In genomic region chr11:120720760-120721159, GRCh38 we compare ENCODE assay signal across 29 cellular contexts.
"Had no signal": no experiment of that assay in that cellular context is flagged by ENCODE, and none has a peak within 500 bp of the region (broad histone marks: within the 10 kb centered on the region; RNA-seq: fewer than 3 reads in every experiment).

No MANE protein-coding gene starts in this region.

- H3K4me3 Mint-ChIP-seq: stimulated activated effector memory CD8-positive, alpha-beta T cell treated with anti-CD3 and anti-CD28 coated beads, Interleukin-12 subunit alpha, Interleukin-12 subunit beta, amount 100 ng/mL, for 72 hours; stimulated activated memory B cell treated with anti-CD40 and anti-IgM and Interleukin-4, amounts not matched to agents 10 μg/mL and 1 μg/mL and 100 μg/mL, for 72 hours; stimulated activated naive B cell treated with anti-CD40 and anti-IgM and Interleukin-4, amounts not matched to agents 10 μg/mL and 1 μg/mL and 100 μg/mL, for 72 hours; stimulated activated naive CD8-positive, alpha-beta T cell treated with anti-CD3 and anti-CD28 coated beads, Interleukin-15, amount 100 ng/mL, for 72 hours; stimulated activated naive CD8-positive, alpha-beta T cell treated with anti-CD3 and anti-CD28 coated beads, Interleukin-15, Interleukin-2, amounts not matched to agents 100 ng/mL and 50 ng/mL, for 24 hours; type B pancreatic cell had no signal

- DNase-seq: stimulated activated CD4-positive, alpha-beta T cell treated with anti-CD3 and anti-CD28 coated beads, Interleukin-2, amount 100 ng/mL, for 48 hours; stimulated activated CD4-positive, alpha-beta T cell treated with anti-CD3 and anti-CD28 coated beads, Interleukin-4, amount 100 ng/mL, for 1 hour; stimulated activated CD4-positive, alpha-beta T cell treated with anti-CD3 and anti-CD28 coated beads, Interleukin-4, amount 100 ng/mL, for 24 hours; stimulated activated CD4-positive, alpha-beta T cell treated with anti-CD3 and anti-CD28 coated beads, Interleukin-4, amount 100 ng/mL, for 4 hours; stimulated activated CD8-positive, alpha-beta memory T cell treated with anti-CD3 and anti-CD28 coated beads, Interleukin-4, amount 100 ng/mL, for 48 hours; stimulated activated naive B cell treated with anti-CD40 and anti-IgM and Interleukin-4, amounts not matched to agents 10 μg/mL and 1 μg/mL and 100 μg/mL, for 72 hours; stimulated activated naive CD4-positive, alpha-beta T cell; stimulated activated naive CD4-positive, alpha-beta T cell treated with Interleukin-2 at 50 U/mL for 16 hours; stimulated activated naive CD8-positive, alpha-beta T cell treated with anti-CD3 and anti-CD28 coated beads, Interleukin-15, amount 100 ng/mL, for 72 hours; stimulated activated naive CD8-positive, alpha-beta T cell treated with anti-CD3 and anti-CD28 coated beads, Interleukin-15, Interleukin-2, amounts not matched to agents 100 U/mL and 50 U/mL, for 24 hours; stomach; substantia nigra; testis; thyroid gland; tibial artery; transverse colon; trophoblast cell; upper lobe of left lung; upper lobe of right lung; uterus had no signal

- H3K36me3 Mint-ChIP-seq: stimulated activated effector memory CD8-positive, alpha-beta T cell treated with anti-CD3 and anti-CD28 coated beads, Interleukin-12 subunit alpha, Interleukin-12 subunit beta, amount 100 ng/mL, for 72 hours; stimulated activated memory B cell treated with anti-CD40 and anti-IgM and Interleukin-4, amounts not matched to agents 10 μg/mL and 1 μg/mL and 100 μg/mL, for 72 hours; stimulated activated naive B cell treated with anti-CD40 and anti-IgM and Interleukin-4, amounts not matched to agents 10 μg/mL and 1 μg/mL and 100 μg/mL, for 72 hours; type B pancreatic cell had no signal

- H3K4me1 ChIP-seq: stomach, testis, thyroid gland, tibial artery, transverse colon, upper lobe of left lung, upper lobe of right lung, uterus, vagina had no signal

- H3K27ac Mint-ChIP-seq: stimulated activated effector memory CD8-positive, alpha-beta T cell treated with anti-CD3 and anti-CD28 coated beads, Interleukin-12 subunit alpha, Interleukin-12 subunit beta, amount 100 ng/mL, for 72 hours; stimulated activated memory B cell treated with anti-CD40 and anti-IgM and Interleukin-4, amounts not matched to agents 10 μg/mL and 1 μg/mL and 100 μg/mL, for 72 hours; stimulated activated naive B cell treated with anti-CD40 and anti-IgM and Interleukin-4, amounts not matched to agents 10 μg/mL and 1 μg/mL and 100 μg/mL, for 72 hours; stimulated activated naive CD8-positive, alpha-beta T cell treated with anti-CD3 and anti-CD28 coated beads, Interleukin-15, amount 100 ng/mL, for 72 hours; stimulated activated naive CD8-positive, alpha-beta T cell treated with anti-CD3 and anti-CD28 coated beads, Interleukin-15, Interleukin-2, amounts not matched to agents 100 ng/mL and 50 ng/mL, for 24 hours; type B pancreatic cell had no signal

- FAIRE-seq: urothelium cell line had no signal

- H3K27ac ChIP-seq: stomach, suprapubic skin, testis, thoracic aorta, thyroid gland, tibial artery, tibial nerve, transverse colon, upper lobe of left lung, upper lobe of right lung, uterus, vagina had no signal

- H3K9me3 ChIP-seq: suprapubic skin, testis, thoracic aorta, thyroid gland, tibial artery, tibial nerve, transverse colon, upper lobe of left lung, upper lobe of right lung, uterus, vagina had no signal

- H3K36me3 ChIP-seq: stomach, suprapubic skin, thoracic aorta, thyroid gland, tibial artery, tibial nerve, transverse colon, upper lobe of left lung, upper lobe of right lung, uterus, vagina had no signal

- H3K9me3 Mint-ChIP-seq: stimulated activated effector memory CD8-positive, alpha-beta T cell treated with anti-CD3 and anti-CD28 coated beads, Interleukin-12 subunit alpha, Interleukin-12 subunit beta, amount 100 ng/mL, for 72 hours; stimulated activated naive CD8-positive, alpha-beta T cell treated with anti-CD3 and anti-CD28 coated beads, Interleukin-15, amount 100 ng/mL, for 72 hours; type B pancreatic cell had no signal

- ATAC-seq: stimulated activated effector memory CD8-positive, alpha-beta T cell treated with anti-CD3 and anti-CD28 coated beads, Interleukin-12 subunit alpha, Interleukin-12 subunit beta, amount 100 ng/mL, for 72 hours; stimulated activated memory B cell treated with anti-CD40 and anti-IgM and Interleukin-4, amounts not matched to agents 10 μg/mL and 1 μg/mL and 100 μg/mL, for 72 hours; stimulated activated naive B cell treated with anti-CD40 and anti-IgM and Interleukin-4, amounts not matched to agents 10 μg/mL and 1 μg/mL and 100 μg/mL, for 72 hours; stimulated activated naive CD8-positive, alpha-beta T cell treated with anti-CD3 and anti-CD28 coated beads, Interleukin-15, amount 100 ng/mL, for 72 hours; stimulated activated naive CD8-positive, alpha-beta T cell treated with anti-CD3 and anti-CD28 coated beads, Interleukin-15, Interleukin-2, amounts not matched to agents 100 U/mL and 50 U/mL, for 24 hours; upper lobe of right lung had no signal

- H3K27me3 ChIP-seq: testis, thyroid gland, tibial nerve, upper lobe of left lung, upper lobe of right lung, uterus, vagina had no signal

- H3K4me3 ChIP-seq: stomach, suprapubic skin, testis, thoracic aorta, thyroid gland, tibial artery, tibial nerve, transverse colon, upper lobe of left lung, upper lobe of right lung, uterus, vagina had no signal

- H3K4me1 Mint-ChIP-seq: stimulated activated effector memory CD8-positive, alpha-beta T cell treated with anti-CD3 and anti-CD28 coated beads, Interleukin-12 subunit alpha, Interleukin-12 subunit beta, amount 100 ng/mL, for 72 hours; stimulated activated memory B cell treated with anti-CD40 and anti-IgM and Interleukin-4, amounts not matched to agents 10 μg/mL and 1 μg/mL and 100 μg/mL, for 72 hours; stimulated activated naive CD8-positive, alpha-beta T cell treated with anti-CD3 and anti-CD28 coated beads, Interleukin-15, amount 100 ng/mL, for 72 hours had no signal
